In the genomic region with DNA sequence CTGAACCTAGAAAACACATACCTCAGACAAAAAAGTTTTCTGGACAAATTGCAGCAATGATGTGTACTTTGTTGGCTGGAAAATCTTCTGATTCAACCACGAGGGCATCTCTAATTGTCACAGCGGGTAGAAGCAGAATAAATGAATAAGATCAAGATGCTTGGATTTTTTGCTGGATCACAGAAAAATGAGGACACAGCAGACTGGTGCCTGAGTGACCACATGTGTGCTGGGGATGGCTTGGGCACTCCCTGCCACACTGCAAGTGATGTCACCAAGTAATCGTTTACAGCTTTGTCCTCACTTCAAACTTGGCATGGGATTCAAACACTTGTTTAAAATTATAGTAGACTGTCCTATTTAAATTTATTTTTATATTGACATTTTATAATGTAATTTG, we compare ENCODE assay signal across 14 cellular contexts.
"Had no signal": no experiment of that assay in that cellular context is flagged by ENCODE, and none has a peak within 500 bp of the region (broad histone marks: within the 10 kb centered on the region; RNA-seq: fewer than 3 reads in every experiment).

No MANE protein-coding gene starts in this region.

- H3K79me2 ChIP-seq: hepatocyte had no signal

- H3K4me3 Mint-ChIP-seq: activated naive CD4-positive, alpha-beta T cell treated with anti-CD3 and anti-CD28 coated beads, Interleukin-2, amount 10 ng/mL, durations not matched to agents 7 days and 5 days; natural killer cell; stimulated activated memory B cell treated with anti-CD40 and anti-IgM and Interleukin-4, amounts not matched to agents 10 μg/mL and 1 μg/mL and 100 μg/mL, for 72 hours had no signal

- H3K36me3 Mint-ChIP-seq: activated naive CD4-positive, alpha-beta T cell treated with anti-CD3 and anti-CD28 coated beads, Interleukin-2, amount 10 ng/mL, durations not matched to agents 7 days and 5 days; natural killer cell; stimulated activated memory B cell treated with anti-CD40 and anti-IgM and Interleukin-4, amounts not matched to agents 10 μg/mL and 1 μg/mL and 100 μg/mL, for 72 hours had no signal

- H3K4me1 ChIP-seq: left lung, uterus had no signal

- DNase-seq: activated CD4-positive, CD25-positive, alpha-beta regulatory T cell treated with anti-CD3 and anti-CD28 coated beads, Interleukin-2, amount 50 U/mL, for 72 hours; activated naive CD4-positive, alpha-beta T cell treated with anti-CD3 and anti-CD28 coated beads, Interleukin-2, amount 10 ng/mL, durations not matched to agents 7 days and 5 days; kidney; left lung; mammary epithelial cell; mucosa of descending colon; natural killer cell; stimulated activated CD4-positive, alpha-beta T cell treated with anti-CD3 and anti-CD28 coated beads, Interleukin-2, amount 100 ng/mL, for 48 hours; T-helper 9 cell; uterus had no signal

- H3K27me3 ChIP-seq: hepatocyte, left lung, neutrophil, uterus had no signal

- H3K36me3 ChIP-seq: left lung, neutrophil, uterus had no signal

- H3K27me3 Mint-ChIP-seq: activated naive CD4-positive, alpha-beta T cell treated with anti-CD3 and anti-CD28 coated beads, Interleukin-2, amount 10 ng/mL, durations not matched to agents 7 days and 5 days; stimulated activated memory B cell treated with anti-CD40 and anti-IgM and Interleukin-4, amounts not matched to agents 10 μg/mL and 1 μg/mL and 100 μg/mL, for 72 hours had no signal

- H3K4me1 Mint-ChIP-seq: activated naive CD4-positive, alpha-beta T cell treated with anti-CD3 and anti-CD28 coated beads, Interleukin-2, amount 10 ng/mL, durations not matched to agents 7 days and 5 days; natural killer cell; stimulated activated memory B cell treated with anti-CD40 and anti-IgM and Interleukin-4, amounts not matched to agents 10 μg/mL and 1 μg/mL and 100 μg/mL, for 72 hours had no signal

- H3K27ac ChIP-seq: hepatocyte, left lung, neutrophil, uterus had no signal

- H3K4me3 ChIP-seq: hepatocyte, left lung, mucosa of descending colon, uterus had no signal

- H3K9me3 Mint-ChIP-seq: activated naive CD4-positive, alpha-beta T cell treated with anti-CD3 and anti-CD28 coated beads, Interleukin-2, amount 10 ng/mL, durations not matched to agents 7 days and 5 days; activated T-helper 2 cell treated with anti-CD3 and anti-CD28 coated beads, Interferon-gamma antibody, Interleukin-2, Interleukin-4, amounts not matched to agents 10 μg/mL and 5 μg/mL and 100 μg/mL, durations not matched to agents 14 hours and 24 hours and 36 hours; stimulated activated memory B cell treated with anti-CD40 and anti-IgM and Interleukin-4, amounts not matched to agents 10 μg/mL and 1 μg/mL and 100 μg/mL, for 72 hours had no signal

- H3K27ac Mint-ChIP-seq: activated naive CD4-positive, alpha-beta T cell treated with anti-CD3 and anti-CD28 coated beads, Interleukin-2, amount 10 ng/mL, durations not matched to agents 7 days and 5 days; activated T-helper 2 cell treated with anti-CD3 and anti-CD28 coated beads, Interferon-gamma antibody, Interleukin-2, Interleukin-4, amounts not matched to agents 10 μg/mL and 5 μg/mL and 100 μg/mL, durations not matched to agents 14 hours and 24 hours and 36 hours; natural killer cell; stimulated activated memory B cell treated with anti-CD40 and anti-IgM and Interleukin-4, amounts not matched to agents 10 μg/mL and 1 μg/mL and 100 μg/mL, for 72 hours had no signal

- ATAC-seq: left lung; mucosa of descending colon; natural killer cell; stimulated activated memory B cell treated with anti-CD40 and anti-IgM and Interleukin-4, amounts not matched to agents 10 μg/mL and 1 μg/mL and 100 μg/mL, for 72 hours had no signal

- H3K4me2 ChIP-seq: hepatocyte had no signal
